12 cellular contexts compared by ENCODE assay signal in genomic region chr3:183073839-183074615, GRCh38.
DNase-seq lines count a peak whose midpoint lies in the region; ATAC-seq lines count a peak whose summit lies in the region.
"Had no signal": no experiment of that assay in that cellular context is flagged by ENCODE, and none has a peak within 500 bp of the region (broad histone marks: within the 10 kb centered on the region; RNA-seq: fewer than 3 reads in every experiment).

No MANE protein-coding gene starts in this region.

- H3K36me3 ChIP-seq in SK-N-MC (ENCODE audit: insufficient read depth, low read length) (peaks cover 52% of the 10 kb centered on the region), subcutaneous abdominal adipose tissue (ENCODE audit: control insufficient read depth in 5 of 5, insufficient read depth in 5 of 5, low read length in 5 of 5) (peaks cover 16 to 41% (median 26%) of the 10 kb centered on the region in 5 donors)

- H3K27me3 ChIP-seq in subcutaneous abdominal adipose tissue (ENCODE audit: control insufficient read depth in 5 of 5, insufficient read depth in 4 of 5, low read length in 5 of 5), result no peaks in the 10 kb centered on the region
- H3K27me3 ChIP-seq: tibial nerve had no signal

- H3K4me3 ChIP-seq in SK-N-MC, result no peak overlapping the region
- no peak overlapping the region for H3K4me3 ChIP-seq in subcutaneous abdominal adipose tissue (ENCODE audit: low read depth in 1 of 5, low read length in 5 of 5)
- H3K4me3 ChIP-seq: tibial nerve had no signal

- peaks cover 0 to 3% (median 0%) of the 10 kb centered on the region in 5 donors for H3K4me1 ChIP-seq in subcutaneous abdominal adipose tissue (ENCODE audit: control insufficient read depth in 5 of 5, insufficient read depth in 5 of 5, low read length in 5 of 5)

- no peak for ATAC-seq in GM21717 (IDR thresholded peaks at IDR 0.05; ENCODE audit: unreplicated experiment)

- H3K27ac ChIP-seq in SK-N-MC, result 0 out of 2 replicates have a peak overlapping the region, but pooled peaks have one; percentile 8
- H3K27ac ChIP-seq in subcutaneous abdominal adipose tissue (ENCODE audit: low read depth, low read length), result peak overlapping the region; percentile 33
- H3K27ac ChIP-seq: tibial nerve had no signal

- peaks cover 20% of the 10 kb centered on the region for H3K9me3 ChIP-seq in SK-N-MC (ENCODE audit: low read depth, low read length)
- H3K9me3 ChIP-seq in subcutaneous abdominal adipose tissue (ENCODE audit: control insufficient read depth in 5 of 5, low read length in 5 of 5), result no peaks in the 10 kb centered on the region
- H3K9me3 ChIP-seq: tibial nerve had no signal

- peak; percentile 6 for DNase-seq in activated CD4-positive, alpha-beta T cell treated with anti-CD3 and anti-CD28 coated beads for 48 hours
- no peak for DNase-seq in activated CD4-positive, alpha-beta T cell treated with anti-CD3 and anti-CD28 coated beads for 4 hours
- DNase-seq in SK-N-MC (ENCODE audit: low read depth, low spot score) (peak; percentile 44), fibroblast of peridontal ligament (ENCODE audit: extremely low read depth) (peak; percentile 56), RPMI8226 (no peak), middle frontal gyrus (ENCODE audit: extremely low spot score, low spot score) (no peak)
- DNase-seq: cortex of kidney, NCI-H345, T-helper 2 cell had no signal

- H3K9ac ChIP-seq in SK-N-MC (ENCODE audit: insufficient read length) (no peak overlapping the region), subcutaneous abdominal adipose tissue (ENCODE audit: low read length in 5 of 5) (peak overlapping the region in 1 of 5 donors; percentile 4)

Comparison
In these comparisons a context has a peak if more than half of its experiments do, and no peak if none do; other contexts are left out.
1. DNase-seq: peak in activated CD4-positive, alpha-beta T cell treated with anti-CD3 and anti-CD28 coated beads for 48 hours (single experiment), SK-N-MC (single experiment) and fibroblast of peridontal ligament (single experiment); none in activated CD4-positive, alpha-beta T cell treated with anti-CD3 and anti-CD28 coated beads for 4 hours (0 of 2), RPMI8226 (single experiment) and middle frontal gyrus (single experiment).